19 cellular contexts compared by ENCODE assay signal in genomic region chr7:47946581-47947354, GRCh38. TPM values are rescaled to one million over a fixed set of nuclear protein-coding genes. Genes with fewer than 3 reads are reported as not detected.
DNase-seq lines count a peak whose midpoint lies in the region; ATAC-seq, FAIRE-seq and TF ChIP-seq lines count a peak whose summit lies in the region.
"Had no signal": no experiment of that assay in that cellular context is flagged by ENCODE, and none has a peak within 500 bp of the region (broad histone marks: within the 10 kb centered on the region; RNA-seq: fewer than 3 reads in every experiment).

No MANE protein-coding gene starts in this region.

- H3K4me3 Mint-ChIP-seq in activated CD4-positive, alpha-beta T cell treated with anti-CD3 and anti-CD28 coated beads for 36 hours = no peak overlapping the region
- H3K4me3 Mint-ChIP-seq in activated T-helper 1 cell treated with anti-CD3 and anti-CD28 coated beads, Interleukin-12 subunit alpha, Interleukin-12 subunit beta, Interleukin-2, Interleukin-4 antibody, amounts not matched to agents 30 ng/mL and 10 ng/mL and 1 ng/mL, durations not matched to agents 14 hours and 24 hours and 36 hours = no peak overlapping the region

- POLR2A ChIA-PET in activated CD4-positive, alpha-beta T cell treated with anti-CD3 and anti-CD28 coated beads for 36 hours (lab: Charles Lee) = no interaction called here

- H3K36me3 Mint-ChIP-seq in activated CD4-positive, alpha-beta T cell treated with anti-CD3 and anti-CD28 coated beads for 36 hours (ENCODE audit: low read depth) = no peaks in the 10 kb centered on the region
- H3K36me3 Mint-ChIP-seq in activated T-helper 1 cell treated with anti-CD3 and anti-CD28 coated beads, Interleukin-12 subunit alpha, Interleukin-12 subunit beta, Interleukin-2, Interleukin-4 antibody, amounts not matched to agents 30 ng/mL and 10 ng/mL and 1 ng/mL, durations not matched to agents 14 hours and 24 hours and 36 hours (ENCODE audit: low read depth) = no peaks in the 10 kb centered on the region

- peak; percentile 75 for ATAC-seq in activated CD4-positive, alpha-beta T cell treated with anti-CD3 and anti-CD28 coated beads for 36 hours
- no peak for ATAC-seq in HG03469 (IDR thresholded peaks at IDR 0.05; ENCODE audit: unreplicated experiment)
- ATAC-seq: left colon had no signal

- intact Hi-C loops in activated CD4-positive, alpha-beta T cell treated with anti-CD3 and anti-CD28 coated beads for 36 hours (cut with DNase I, micrococcal nuclease) = loop anchor here in 1 of 2 experiments (5.0 kb wide), 2 partner anchors 94 to 1906 kb away; no protein-coding TSS in a partner anchor
- intact Hi-C loops in activated T-helper 1 cell treated with anti-CD3 and anti-CD28 coated beads, Interleukin-12 subunit alpha, Interleukin-12 subunit beta, Interleukin-2, Interleukin-4 antibody, amounts not matched to agents 30 ng/mL and 10 ng/mL and 1 ng/mL, durations not matched to agents 14 hours and 24 hours and 36 hours (cut with micrococcal nuclease) = loop anchor here (5.0 kb wide), 1 partner anchor 351 kb away; no protein-coding TSS in a partner anchor

- no peak overlapping the region for H3K27ac Mint-ChIP-seq in activated CD4-positive, alpha-beta T cell treated with anti-CD3 and anti-CD28 coated beads for 36 hours
- peak overlapping the region; percentile 7 for H3K27ac Mint-ChIP-seq in activated T-helper 1 cell treated with anti-CD3 and anti-CD28 coated beads, Interleukin-12 subunit alpha, Interleukin-12 subunit beta, Interleukin-2, Interleukin-4 antibody, amounts not matched to agents 30 ng/mL and 10 ng/mL and 1 ng/mL, durations not matched to agents 14 hours and 24 hours and 36 hours

- DNase-seq in activated CD4-positive, alpha-beta T cell treated with anti-CD3 and anti-CD28 coated beads for 36 hours = peak; percentile 20
- no peak for DNase-seq in activated CD4-positive, alpha-beta T cell treated with anti-CD3 and anti-CD28 coated beads for 1 hour
- DNase-seq in activated T-helper 1 cell treated with anti-CD3 and anti-CD28 coated beads, Interleukin-12 subunit alpha, Interleukin-12 subunit beta, Interleukin-2, Interleukin-4 antibody, amounts not matched to agents 30 ng/mL and 10 ng/mL and 1 ng/mL, durations not matched to agents 14 hours and 24 hours and 36 hours (ENCODE audit: low spot score) = no peak
- DNase-seq in glomerular endothelial cell (ENCODE audit: extremely low read depth, low read depth, low spot score) (peak; percentile 95), pulmonary artery endothelial cell (ENCODE audit: low read depth, low spot score) (peak; percentile 98), H54 (ENCODE audit: insufficient read length, low spot score) (no peak), SW480 (ENCODE audit: low spot score) (no peak)
- DNase-seq: activated CD4-positive, alpha-beta T cell treated with anti-CD3 and anti-CD28 coated beads for 48 hours; adrenal gland; caudate nucleus; effector CD4-positive, alpha-beta T cell; left colon; MV-4-11; NCI-H2081; NCI-H69; ovary; PC-9; SK-N-SH had no signal

- H3K9me3 Mint-ChIP-seq in activated CD4-positive, alpha-beta T cell treated with anti-CD3 and anti-CD28 coated beads for 36 hours (ENCODE audit: low read depth) = no peaks in the 10 kb centered on the region
- no peaks in the 10 kb centered on the region for H3K9me3 Mint-ChIP-seq in activated T-helper 1 cell treated with anti-CD3 and anti-CD28 coated beads, Interleukin-12 subunit alpha, Interleukin-12 subunit beta, Interleukin-2, Interleukin-4 antibody, amounts not matched to agents 30 ng/mL and 10 ng/mL and 1 ng/mL, durations not matched to agents 14 hours and 24 hours and 36 hours

- FAIRE-seq in H54 (lab: Jason Lieb, UNC) = no peak

- H3K27me3 Mint-ChIP-seq in activated CD4-positive, alpha-beta T cell treated with anti-CD3 and anti-CD28 coated beads for 36 hours = no peaks in the 10 kb centered on the region
- no peaks in the 10 kb centered on the region for H3K27me3 Mint-ChIP-seq in activated T-helper 1 cell treated with anti-CD3 and anti-CD28 coated beads, Interleukin-12 subunit alpha, Interleukin-12 subunit beta, Interleukin-2, Interleukin-4 antibody, amounts not matched to agents 30 ng/mL and 10 ng/mL and 1 ng/mL, durations not matched to agents 14 hours and 24 hours and 36 hours (ENCODE audit: insufficient read depth)

- CTCF ChIA-PET in activated CD4-positive, alpha-beta T cell treated with anti-CD3 and anti-CD28 coated beads for 36 hours (lab: Charles Lee) = interaction anchor here (1.3 to 3.3 kb wide), 2 partner anchors 10 to 163 kb away, joined by 6 to 51 read pairs; no protein-coding TSS in a partner anchor

- no peak for TF ChIP-seq POLR2A in H54 (IDR thresholded peaks at IDR 0.05; ENCODE audit: low read depth, low read length)

- peaks cover under 1% of the 10 kb centered on the region for H3K4me1 Mint-ChIP-seq in activated CD4-positive, alpha-beta T cell treated with anti-CD3 and anti-CD28 coated beads for 36 hours
- H3K4me1 Mint-ChIP-seq in activated T-helper 1 cell treated with anti-CD3 and anti-CD28 coated beads, Interleukin-12 subunit alpha, Interleukin-12 subunit beta, Interleukin-2, Interleukin-4 antibody, amounts not matched to agents 30 ng/mL and 10 ng/mL and 1 ng/mL, durations not matched to agents 14 hours and 24 hours and 36 hours (ENCODE audit: low read depth) = no peaks in the 10 kb centered on the region

RNA-seq across cellular contexts. Expression of gene PKD1L1, which starts 1.5 kb away (rescaled TPM):
- under 1 TPM; 0.09 to 0.16 TPM for total RNA-seq in activated CD4-positive, alpha-beta T cell treated with anti-CD3 and anti-CD28 coated beads for 36 hours
- 0.07 TPM in 1 of 2 replicates, not detected in the other for total RNA-seq in activated T-helper 1 cell treated with anti-CD3 and anti-CD28 coated beads, Interleukin-12 subunit alpha, Interleukin-12 subunit beta, Interleukin-2, Interleukin-4 antibody, amounts not matched to agents 30 ng/mL and 10 ng/mL and 1 ng/mL, durations not matched to agents 14 hours and 24 hours and 36 hours
- total RNA-seq in glomerular endothelial cell = 2.6 and 14.2 TPM in 2 replicates
- total RNA-seq in pulmonary artery endothelial cell = 1.1 and 2.1 TPM in 2 replicates

RNA-seq across cellular contexts. Expression of gene HUS1, which starts 32.6 kb away (rescaled TPM):
- total RNA-seq in activated CD4-positive, alpha-beta T cell treated with anti-CD3 and anti-CD28 coated beads for 36 hours = 10 to 100 TPM; 40.5 to 41.5 TPM
- 34.4 and 36.4 TPM in 2 replicates for total RNA-seq in activated T-helper 1 cell treated with anti-CD3 and anti-CD28 coated beads, Interleukin-12 subunit alpha, Interleukin-12 subunit beta, Interleukin-2, Interleukin-4 antibody, amounts not matched to agents 30 ng/mL and 10 ng/mL and 1 ng/mL, durations not matched to agents 14 hours and 24 hours and 36 hours
- total RNA-seq in glomerular endothelial cell = 29.5 and 35.6 TPM in 2 replicates
- total RNA-seq in pulmonary artery endothelial cell = 19.2 and 28.5 TPM in 2 replicates

Comparison
In these comparisons a context has a peak if more than half of its experiments do, and no peak if none do; other contexts are left out.
1. DNase-seq: peak in activated CD4-positive, alpha-beta T cell treated with anti-CD3 and anti-CD28 coated beads for 36 hours (single experiment), glomerular endothelial cell (single experiment) and pulmonary artery endothelial cell (single experiment); none in activated CD4-positive, alpha-beta T cell treated with anti-CD3 and anti-CD28 coated beads for 1 hour (single experiment), activated T-helper 1 cell treated with anti-CD3 and anti-CD28 coated beads, Interleukin-12 subunit alpha, Interleukin-12 subunit beta, Interleukin-2, Interleukin-4 antibody, amounts not matched to agents 30 ng/mL and 10 ng/mL and 1 ng/mL, durations not matched to agents 14 hours and 24 hours and 36 hours (single experiment), H54 (single experiment) and SW480 (single experiment).